Comparison of ENCODE assay signal across 8 cellular contexts in genomic region chr6:41442800-41443501, GRCh38.
DNase-seq lines count a peak whose midpoint lies in the region; ATAC-seq and TF ChIP-seq lines count a peak whose summit lies in the region.

No MANE protein-coding gene starts in this region.

- no peak for TF ChIP-seq EP300 in esophagus muscularis mucosa (IDR thresholded peaks at IDR 0.05)

- peaks cover 26% of the 10 kb centered on the region for H3K4me1 Mint-ChIP-seq in T-helper 2 cell treated with Interferon-gamma antibody and Interleukin-4, amounts not matched to agents 5 μg/mL and 100 μg/mL, for 36 hours (ENCODE audit: low read depth)

- H3K4me3 ChIP-seq in esophagus muscularis mucosa (peak overlapping the region; percentile 31 to 46 (median 37)), trophoblast cell (ENCODE audit: low read depth, low read length) (peak overlapping the region; percentile 24)

- H4K8ac ChIP-seq in trophoblast cell (ENCODE audit: low read depth, low read length) = peak overlapping the region; percentile 56

- H2AK5ac ChIP-seq in trophoblast cell (ENCODE audit: low read length) = no peak overlapping the region

- peak overlapping the region; percentile 43 for H4K12ac ChIP-seq in trophoblast cell (ENCODE audit: low read depth, low read length)

- peak overlapping the region; percentile 54 for H4K91ac ChIP-seq in trophoblast cell (ENCODE audit: low read depth, low read length)

- no peaks in the 10 kb centered on the region for H3K36me3 ChIP-seq in esophagus muscularis mucosa
- H3K36me3 ChIP-seq in trophoblast cell (ENCODE audit: control insufficient read depth in 1 of 2, insufficient read depth in 2 of 2, low read length in 2 of 2) = no peaks in the 10 kb centered on the region

- no peak overlapping the region for H3K9ac ChIP-seq in trophoblast cell (ENCODE audit: low read length)

- H3K18ac ChIP-seq in trophoblast cell (ENCODE audit: low read length) = no peak overlapping the region

- no peaks in the 10 kb centered on the region for H3K79me2 ChIP-seq in trophoblast cell (ENCODE audit: control insufficient read depth, insufficient read depth, low read length, poor library complexity)

- H3K36me3 Mint-ChIP-seq in T-helper 2 cell treated with Interferon-gamma antibody and Interleukin-4, amounts not matched to agents 5 μg/mL and 100 μg/mL, for 36 hours (ENCODE audit: low read depth) = no peaks in the 10 kb centered on the region

- peaks cover 6% of the 10 kb centered on the region for H3K79me1 ChIP-seq in trophoblast cell (ENCODE audit: low read length)

- no peak overlapping the region for H3K14ac ChIP-seq in trophoblast cell (ENCODE audit: low read length)

- ATAC-seq in GM21619 (IDR thresholded peaks at IDR 0.05; ENCODE audit: unreplicated experiment) (no peak), left lobe of liver (no peak), HG02884 (IDR thresholded peaks at IDR 0.05; ENCODE audit: unreplicated experiment) (no peak)

- no peak overlapping the region for H2AFZ ChIP-seq in trophoblast cell (ENCODE audit: insufficient read depth, low read length, poor library complexity)

- no peaks in the 10 kb centered on the region for H3K9me3 ChIP-seq in esophagus muscularis mucosa
- H3K9me3 ChIP-seq in trophoblast cell (ENCODE audit: insufficient read depth, low read depth, low read length) = no peaks in the 10 kb centered on the region

- no peak overlapping the region for H3K27ac Mint-ChIP-seq in T-helper 2 cell treated with Interferon-gamma antibody and Interleukin-4, amounts not matched to agents 5 μg/mL and 100 μg/mL, for 36 hours

- peaks cover 30% of the 10 kb centered on the region for H3K27me3 Mint-ChIP-seq in T-helper 2 cell treated with Interferon-gamma antibody and Interleukin-4, amounts not matched to agents 5 μg/mL and 100 μg/mL, for 36 hours (ENCODE audit: low read depth)

- no peak overlapping the region for H3K23ac ChIP-seq in trophoblast cell (ENCODE audit: low read length)

- intact Hi-C loops in esophagus muscularis mucosa (cut with DNase I) = no loop called here

- H3K4me1 ChIP-seq in esophagus muscularis mucosa = peaks cover 14 to 41% (median 33%) of the 10 kb centered on the region in 4 donors
- H3K4me1 ChIP-seq in trophoblast cell (ENCODE audit: control insufficient read depth in 1 of 2, insufficient read depth in 2 of 2, low read length in 2 of 2) = peaks cover 13 to 15% of the 10 kb centered on the region in 2 experiments

- TF ChIP-seq POLR2A in esophagus muscularis mucosa (IDR thresholded peaks at IDR 0.05; ENCODE audit: low read depth) = no peak

- H3K4me3 Mint-ChIP-seq in T-helper 2 cell treated with Interferon-gamma antibody and Interleukin-4, amounts not matched to agents 5 μg/mL and 100 μg/mL, for 36 hours = no peak overlapping the region

- peak overlapping the region; percentile 57 for H2BK120ac ChIP-seq in trophoblast cell (ENCODE audit: insufficient read depth, low read length, poor library complexity)

- no peaks in the 10 kb centered on the region for H3K9me3 Mint-ChIP-seq in T-helper 2 cell treated with Interferon-gamma antibody and Interleukin-4, amounts not matched to agents 5 μg/mL and 100 μg/mL, for 36 hours

- no peak overlapping the region for H2BK12ac ChIP-seq in trophoblast cell (ENCODE audit: low read length)

- peak overlapping the region; percentile 67 for H3K4me2 ChIP-seq in trophoblast cell (ENCODE audit: low read length)

- no peak overlapping the region for H2BK5ac ChIP-seq in trophoblast cell (ENCODE audit: low read depth, low read length, poor library complexity)

- H3K27ac ChIP-seq in esophagus muscularis mucosa (replicated peaks in 1 of 4) (peak overlapping the region; percentile 44 to 69 (median 55)), trophoblast cell (ENCODE audit: low read depth, low read length) (peak overlapping the region; percentile 35)

- TF ChIP-seq CTCF in esophagus muscularis mucosa (IDR thresholded peaks at IDR 0.05) = peak in 2 of 3 experiments; percentile 32 to 35

- 0% methylated on average over 1 of the region's 42 CpGs for WGBS in esophagus muscularis mucosa
- no CpG with 5 or more reads among the region's 42 CpGs for WGBS in trophoblast cell (ENCODE audit: extremely low coverage, insufficient coverage, insufficient read length)

- DNase-seq in EH (ENCODE audit: low read depth) (peak; percentile 31), NCI-H526 treated with DMSO at 0.1 percent for 48 hours (lab: John Stamatoyannopoulos, UW) (peak; percentile 54), esophagus muscularis mucosa (ENCODE audit: extremely low spot score) (no peak), trophoblast cell (no peak), left lobe of liver (ENCODE audit: low spot score) (no peak)
- no peak for DNase-seq in T-helper 2 cell treated with Interferon-gamma antibody and Interleukin-4, amounts not matched to agents 5 μg/mL and 100 μg/mL, for 36 hours (ENCODE audit: low spot score)

- H3K4ac ChIP-seq in trophoblast cell (ENCODE audit: low read depth, low read length) = no peak overlapping the region

- H3K27me3 ChIP-seq in esophagus muscularis mucosa (peaks cover 0 to 5% (median 0%) of the 10 kb centered on the region in 4 donors), trophoblast cell (ENCODE audit: insufficient read depth, low read length) (peaks cover 5% of the 10 kb centered on the region)

Comparison
In these comparisons a context has a peak if more than half of its experiments do, and no peak if none do; other contexts are left out.
1. DNase-seq: peak in EH (single experiment) and NCI-H526 treated with DMSO at 0.1 percent for 48 hours (single experiment); none in esophagus muscularis mucosa (single experiment), trophoblast cell (0 of 2), left lobe of liver (single experiment) and T-helper 2 cell treated with Interferon-gamma antibody and Interleukin-4, amounts not matched to agents 5 μg/mL and 100 μg/mL, for 36 hours (single experiment).